ENCODE assay signal across 18 cellular contexts in the genomic region with DNA sequence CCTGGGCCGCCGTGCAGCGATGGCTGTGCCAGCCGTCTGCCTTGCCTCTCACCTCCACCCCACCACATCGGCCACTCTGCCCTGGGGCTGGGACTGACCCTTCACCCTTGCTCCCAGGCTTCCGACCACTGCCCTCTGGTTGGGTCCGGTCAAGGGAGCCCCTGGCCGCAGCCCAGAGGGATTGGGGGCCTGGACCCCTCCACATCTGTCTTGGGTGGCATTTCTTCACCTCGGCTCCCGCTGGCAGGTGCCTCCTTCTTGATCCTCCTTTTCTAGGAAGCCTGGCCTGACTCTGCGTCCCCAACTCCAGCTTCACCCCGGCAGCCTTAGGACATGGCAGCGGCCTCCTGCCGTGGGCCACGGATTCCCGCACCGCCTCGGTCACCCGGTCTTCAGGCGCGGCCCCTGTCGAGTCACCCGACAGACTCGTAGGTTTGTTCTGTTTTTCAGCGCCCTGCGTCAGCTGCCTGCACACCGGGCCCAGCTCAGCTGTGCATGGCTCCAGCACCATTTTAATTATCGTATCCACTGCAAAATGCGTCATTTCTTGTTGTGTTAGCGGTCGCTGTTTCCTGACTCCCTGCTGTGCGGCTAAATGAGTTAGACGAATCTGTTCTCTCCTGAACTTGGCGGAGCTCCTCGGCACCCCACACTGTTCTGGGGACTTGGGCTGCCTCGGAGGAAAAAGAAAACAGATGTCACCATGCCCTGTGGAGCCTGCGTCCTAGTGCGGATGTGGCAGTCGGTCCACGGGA.
"Had no signal": no experiment of that assay in that cellular context is flagged by ENCODE, and none has a peak within 500 bp of the region (broad histone marks: within the 10 kb centered on the region; RNA-seq: fewer than 3 reads in every experiment).

No MANE protein-coding gene starts in this region.

- H3K27me3 ChIP-seq: thyroid gland had no signal

- H3K9me3 ChIP-seq: gastrocnemius medialis, heart right ventricle, right atrium auricular region, thyroid gland had no signal

- DNase-seq: activated CD4-positive, alpha-beta T cell treated with anti-CD3 and anti-CD28 coated beads for 36 hours; activated CD8-positive, alpha-beta T cell treated with anti-CD3 and anti-CD28 coated beads for 36 hours; activated effector memory CD4-positive, alpha-beta T cell treated with anti-CD3 and anti-CD28 coated beads, Interleukin-2, amount 50 U/mL, for 16 hours; activated T-cell treated with anti-CD3 and anti-CD28 coated beads, Interleukin-2, amount 50 U/mL, for 48 hours; amygdala; erythroblast; gastrocnemius medialis; heart right ventricle; mesendoderm; stimulated activated CD4-positive, alpha-beta T cell treated with anti-CD3 and anti-CD28 coated beads, Interleukin-15, amount 100 ng/mL, for 24 hours; stimulated activated CD4-positive, alpha-beta T cell treated with anti-CD3 and anti-CD28 coated beads, Interleukin-4, amount 100 ng/mL, for 1 hour; stimulated activated naive B cell treated with anti-CD40 and anti-IgM and Interleukin-4, amounts not matched to agents 10 μg/mL and 1 μg/mL and 100 μg/mL, for 72 hours; thyroid gland; WERI-Rb-1 had no signal

- H3K4me3 ChIP-seq: gastrocnemius medialis, heart right ventricle, right atrium auricular region, thyroid gland had no signal

- H3K27ac Mint-ChIP-seq: activated CD4-positive, alpha-beta T cell treated with anti-CD3 and anti-CD28 coated beads for 36 hours; activated CD8-positive, alpha-beta T cell treated with anti-CD3 and anti-CD28 coated beads for 36 hours; activated naive CD8-positive, alpha-beta T cell; nephron; progenitor cell of endocrine pancreas; stimulated activated naive B cell treated with anti-CD40 and anti-IgM and Interleukin-4, amounts not matched to agents 10 μg/mL and 1 μg/mL and 100 μg/mL, for 72 hours had no signal

- H3K4me1 ChIP-seq: gastrocnemius medialis, heart right ventricle, right atrium auricular region had no signal

- H3K4me1 Mint-ChIP-seq: activated CD4-positive, alpha-beta T cell treated with anti-CD3 and anti-CD28 coated beads for 36 hours; nephron had no signal

- H3K9me3 Mint-ChIP-seq: activated CD8-positive, alpha-beta T cell treated with anti-CD3 and anti-CD28 coated beads for 36 hours; nephron; stimulated activated naive B cell treated with anti-CD40 and anti-IgM and Interleukin-4, amounts not matched to agents 10 μg/mL and 1 μg/mL and 100 μg/mL, for 72 hours had no signal

- ATAC-seq: activated CD4-positive, alpha-beta T cell treated with anti-CD3 and anti-CD28 coated beads for 36 hours; activated CD8-positive, alpha-beta T cell treated with anti-CD3 and anti-CD28 coated beads for 36 hours; gastrocnemius medialis; heart right ventricle; stimulated activated naive B cell treated with anti-CD40 and anti-IgM and Interleukin-4, amounts not matched to agents 10 μg/mL and 1 μg/mL and 100 μg/mL, for 72 hours had no signal

- H3K4me3 Mint-ChIP-seq: activated CD4-positive, alpha-beta T cell treated with anti-CD3 and anti-CD28 coated beads for 36 hours; activated CD8-positive, alpha-beta T cell treated with anti-CD3 and anti-CD28 coated beads for 36 hours; activated naive CD8-positive, alpha-beta T cell; nephron; stimulated activated naive B cell treated with anti-CD40 and anti-IgM and Interleukin-4, amounts not matched to agents 10 μg/mL and 1 μg/mL and 100 μg/mL, for 72 hours had no signal

- H3K27ac ChIP-seq: gastrocnemius medialis, heart right ventricle, right atrium auricular region, thyroid gland, WERI-Rb-1 had no signal

- H3K36me3 Mint-ChIP-seq: activated naive CD8-positive, alpha-beta T cell; stimulated activated naive B cell treated with anti-CD40 and anti-IgM and Interleukin-4, amounts not matched to agents 10 μg/mL and 1 μg/mL and 100 μg/mL, for 72 hours had no signal

- H3K36me3 ChIP-seq: gastrocnemius medialis, heart right ventricle, right atrium auricular region, thyroid gland, WERI-Rb-1 had no signal
